19 cellular contexts compared by ENCODE assay signal in genomic region chr13:86974995-86975328, GRCh38.
DNase-seq lines count a peak whose midpoint lies in the region; ATAC-seq and TF ChIP-seq lines count a peak whose summit lies in the region.
"Had no signal": no experiment of that assay in that cellular context is flagged by ENCODE, and none has a peak within 500 bp of the region (broad histone marks: within the 10 kb centered on the region; RNA-seq: fewer than 3 reads in every experiment).

No MANE protein-coding gene starts in this region.

- H3K9me3 ChIP-seq in OCI-LY7 (ENCODE audit: low read length) (no peaks in the 10 kb centered on the region), endodermal cell (ENCODE audit: control insufficient read depth, low read length) (no peaks in the 10 kb centered on the region), transverse colon (no peaks in the 10 kb centered on the region), testis (no peaks in the 10 kb centered on the region), body of pancreas (no peaks in the 10 kb centered on the region)
- H3K9me3 ChIP-seq: SK-N-SH had no signal

- no peak overlapping the region for H2BK120ac ChIP-seq in mesendoderm (ENCODE audit: low read depth, low read length)

- no peaks in the 10 kb centered on the region for H3K9me2 ChIP-seq in OCI-LY7 (ENCODE audit: insufficient read depth, low read length)
- H3K9me2 ChIP-seq: SK-N-SH had no signal

- no peak overlapping the region for H3K4ac ChIP-seq in mesendoderm (ENCODE audit: low read depth, low read length)

- H4K5ac ChIP-seq in mesendoderm (ENCODE audit: low read length): no peak overlapping the region

- TF ChIP-seq EP300 in transverse colon (IDR thresholded peaks at IDR 0.05; ENCODE audit: low read depth): no peak

- no peak overlapping the region for H2AFZ ChIP-seq in OCI-LY7 (ENCODE audit: low read length)
- H2AFZ ChIP-seq: GM23248 had no signal

- ATAC-seq in body of pancreas: no peak
- ATAC-seq: activated CD4-positive, CD25-positive, alpha-beta regulatory T cell treated with anti-CD3 and anti-CD28 coated beads, Interleukin-2, amount 50 U/mL, for 24 hours had no signal

- no peak overlapping the region for H2AK5ac ChIP-seq in mesendoderm (ENCODE audit: low read length)

- no peaks in the 10 kb centered on the region for H3K9me3 Mint-ChIP-seq in endodermal cell
- H3K9me3 Mint-ChIP-seq: activated naive CD8-positive, alpha-beta T cell treated with anti-CD3 and anti-CD28 coated beads, Interleukin-2, amount 10 ng/mL, durations not matched to agents 7 days and 5 days had no signal

- H3K27me3 Mint-ChIP-seq in endodermal cell (ENCODE audit: insufficient read depth): no peaks in the 10 kb centered on the region
- H3K27me3 Mint-ChIP-seq: activated naive CD8-positive, alpha-beta T cell treated with anti-CD3 and anti-CD28 coated beads, Interleukin-2, amount 10 ng/mL, durations not matched to agents 7 days and 5 days had no signal

- CTCF ChIA-PET in OCI-LY7 (lab: Charles Lee; ENCODE audit: unreplicated experiment): no interaction called here

- no peaks in the 10 kb centered on the region for H3K36me3 Mint-ChIP-seq in endodermal cell (ENCODE audit: low read depth)
- H3K36me3 Mint-ChIP-seq: activated naive CD8-positive, alpha-beta T cell treated with anti-CD3 and anti-CD28 coated beads, Interleukin-2, amount 10 ng/mL, durations not matched to agents 7 days and 5 days had no signal

- H3K36me3 ChIP-seq in OCI-LY7 (ENCODE audit: insufficient read depth, low read length) (no peaks in the 10 kb centered on the region), endodermal cell (ENCODE audit: control insufficient read depth, insufficient read depth, low read length) (no peaks in the 10 kb centered on the region), mesendoderm (ENCODE audit: control insufficient read depth, insufficient read depth, low read length) (no peaks in the 10 kb centered on the region), transverse colon (no peaks in the 10 kb centered on the region), testis (ENCODE audit: low read depth, missing control alignments) (no peaks in the 10 kb centered on the region), body of pancreas (replicated peaks in 1 of 2; ENCODE audit: insufficient read depth in 1 of 2, low read depth in 2 of 2) (no peaks in the 10 kb centered on the region)

- in situ Hi-C loops in transverse colon (cut with MboI; ENCODE audit: low pct_ligation_motif_present in 1 of 4, low pct_unique_long_range_greater_than_20kb in 1 of 4, low sequenced_read_pairs in 3 of 4): no loop called here

- no TSS peak for BruUV-seq in OCI-LY7 (replicated peaks; lab: Mats Ljungman, UMichigan)

- no peak overlapping the region for H3K4me3 ChIP-seq in OCI-LY7 (ENCODE audit: low read depth, low read length, poor library complexity, severe bottlenecking)
- H3K4me3 ChIP-seq in endodermal cell (ENCODE audit: low read length): no peak overlapping the region
- H3K4me3 ChIP-seq in mesendoderm (ENCODE audit: low read length): no peak overlapping the region
- H3K4me3 ChIP-seq in transverse colon: no peak overlapping the region
- no peak overlapping the region for H3K4me3 ChIP-seq in testis
- H3K4me3 ChIP-seq in body of pancreas: no peak overlapping the region
- H3K4me3 ChIP-seq: GM23248 had no signal

- H3K79me2 ChIP-seq in OCI-LY7 (ENCODE audit: insufficient read depth, low read depth, low read length) (no peaks in the 10 kb centered on the region), mesendoderm (ENCODE audit: control insufficient read depth, insufficient read depth, low read length) (no peaks in the 10 kb centered on the region)

- H4K8ac ChIP-seq in mesendoderm (ENCODE audit: low read depth, low read length): no peak overlapping the region

- H3K18ac ChIP-seq in mesendoderm (ENCODE audit: low read length): no peak overlapping the region

- H3K9ac ChIP-seq in endodermal cell (ENCODE audit: extremely low read depth, low read length, poor library complexity, severe bottlenecking): no peak overlapping the region
- H3K9ac ChIP-seq in mesendoderm (ENCODE audit: low read length): no peak overlapping the region
- H3K9ac ChIP-seq: GM23248, SK-N-SH had no signal

- POLR2A ChIA-PET in OCI-LY7 (lab: Charles Lee): interaction anchor here (0.6 kb wide), 1 partner anchor 1661 kb away, joined by 6 read pairs; no protein-coding TSS in a partner anchor

- H3K27ac ChIP-seq in OCI-LY7 (ENCODE audit: low read depth, low read length, poor library complexity, severe bottlenecking) (no peak overlapping the region), endodermal cell (ENCODE audit: low read depth, low read length) (no peak overlapping the region), mesendoderm (ENCODE audit: low read depth, low read length) (no peak overlapping the region), transverse colon (no peak overlapping the region), testis (no peak overlapping the region), body of pancreas (no peak overlapping the region)
- H3K27ac ChIP-seq: epithelial cell of prostate, GM23248 had no signal

- no CpG with 5 or more reads among the region's 1 CpG for WGBS in endodermal cell (ENCODE audit: insufficient coverage in 1 of 2, insufficient read length in 1 of 2), 2 experiments
- WGBS in mesendoderm (ENCODE audit: extremely low coverage, insufficient coverage, low lambda C conversion rate): 100% methylated on average over 1 of the region's 1 CpG
- WGBS in transverse colon (ENCODE audit: low coverage in 1 of 2), 2 donors: 65 to 79% methylated on average over 1 of the region's 1 CpG
- WGBS in testis, 2 donors: 71 to 94% methylated on average over 1 of the region's 1 CpG
- WGBS in body of pancreas, 2 donors: 66 to 72% methylated on average over 1 of the region's 1 CpG

- H3K4me2 ChIP-seq in OCI-LY7 (ENCODE audit: low read length): no peak overlapping the region
- no peak overlapping the region for H3K4me2 ChIP-seq in mesendoderm (ENCODE audit: low read length)
- H3K4me2 ChIP-seq: SK-N-SH had no signal

- TF ChIP-seq POLR2A in transverse colon (IDR thresholded peaks at IDR 0.05) (no peak), testis (IDR thresholded peaks at IDR 0.05) (no peak), body of pancreas (IDR thresholded peaks at IDR 0.05) (no peak)

- H3K56ac ChIP-seq in mesendoderm (ENCODE audit: low read length): no peak overlapping the region

- intact Hi-C loops in OCI-LY7 (cut with micrococcal nuclease; ENCODE audit: unreplicated experiment) (no loop called here), transverse colon (cut with DNase I; ENCODE audit: low total_unique reads) (no loop called here), testis (cut with DNase I; ENCODE audit: low total_unique reads) (no loop called here), body of pancreas (cut with DNase I) (no loop called here)

- no peak overlapping the region for H3K4me3 Mint-ChIP-seq in endodermal cell
- H3K4me3 Mint-ChIP-seq: activated naive CD8-positive, alpha-beta T cell treated with anti-CD3 and anti-CD28 coated beads, Interleukin-2, amount 10 ng/mL, durations not matched to agents 7 days and 5 days had no signal

- peaks cover 17% of the 10 kb centered on the region for H3K4me1 Mint-ChIP-seq in endodermal cell
- H3K4me1 Mint-ChIP-seq: activated naive CD8-positive, alpha-beta T cell treated with anti-CD3 and anti-CD28 coated beads, Interleukin-2, amount 10 ng/mL, durations not matched to agents 7 days and 5 days had no signal

- H3K4me1 ChIP-seq in OCI-LY7 (ENCODE audit: insufficient read depth, low read length, poor library complexity, severe bottlenecking): no peaks in the 10 kb centered on the region
- no peaks in the 10 kb centered on the region for H3K4me1 ChIP-seq in endodermal cell (ENCODE audit: control insufficient read depth, insufficient read depth, low read length)
- H3K4me1 ChIP-seq in mesendoderm (ENCODE audit: control insufficient read depth, low read depth, low read length): peaks cover 2% of the 10 kb centered on the region
- no peaks in the 10 kb centered on the region for H3K4me1 ChIP-seq in transverse colon
- no peaks in the 10 kb centered on the region for H3K4me1 ChIP-seq in testis
- no peaks in the 10 kb centered on the region for H3K4me1 ChIP-seq in body of pancreas

- H4K20me1 ChIP-seq in OCI-LY7 (ENCODE audit: insufficient read depth, low read length): no peaks in the 10 kb centered on the region

- H3K23ac ChIP-seq in mesendoderm (ENCODE audit: low read length): no peak overlapping the region

- no peaks in the 10 kb centered on the region for H3K79me1 ChIP-seq in mesendoderm (ENCODE audit: low read length)

- H3K27me3 ChIP-seq in endodermal cell (ENCODE audit: control insufficient read depth, insufficient read depth, low read length, poor library complexity, severe bottlenecking): no peaks in the 10 kb centered on the region
- H3K27me3 ChIP-seq in mesendoderm (ENCODE audit: insufficient read depth, low read length, poor library complexity): no peaks in the 10 kb centered on the region
- no peaks in the 10 kb centered on the region for H3K27me3 ChIP-seq in transverse colon
- H3K27me3 ChIP-seq in testis: no peaks in the 10 kb centered on the region
- no peaks in the 10 kb centered on the region for H3K27me3 ChIP-seq in body of pancreas

- no peak overlapping the region for H2BK5ac ChIP-seq in mesendoderm (ENCODE audit: low read length)

- DNase-seq in ELR (ENCODE audit: low read depth) (peak; percentile 33), OCI-LY7 (ENCODE audit: low spot score) (no peak), endodermal cell (no peak), mesendoderm (peak; percentile 79), transverse colon (no peak), testis (no peak), body of pancreas (no peak)
- DNase-seq in stimulated activated naive CD4-positive, alpha-beta T cell treated with Interleukin-2 at 50 U/mL for 16 hours (lab: John Stamatoyannopoulos, UW): no peak
- DNase-seq: activated CD8-positive, alpha-beta memory T cell treated with anti-CD3 and anti-CD28 coated beads for 24 hours; activated naive CD8-positive, alpha-beta T cell treated with anti-CD3 and anti-CD28 coated beads, Interleukin-2, amount 10 ng/mL, durations not matched to agents 7 days and 5 days; GM23248; Kasumi-1; NCI-H1105 treated with DMSO at 0.1 percent for 48 hours; NCI-H748 treated with DMSO at 0.1 percent for 48 hours; nucleus accumbens; RPMI8226; SK-N-SH had no signal

- TF ChIP-seq CTCF in OCI-LY7 (conservative IDR thresholded peaks at IDR 0.05; ENCODE audit: low read length): 0 out of 2 replicates have a peak, but pooled peaks have one; percentile 18
- peak; percentile 65 for TF ChIP-seq CTCF in endodermal cell (conservative IDR thresholded peaks at IDR 0.05)
- TF ChIP-seq CTCF in transverse colon (IDR thresholded peaks at IDR 0.05): no peak
- TF ChIP-seq CTCF in testis (IDR thresholded peaks at IDR 0.05): no peak
- no peak for TF ChIP-seq CTCF in body of pancreas (IDR thresholded peaks at IDR 0.05)

- H2BK15ac ChIP-seq in mesendoderm (replicated peaks; ENCODE audit: low read depth): no peak overlapping the region

- H3K27ac Mint-ChIP-seq in endodermal cell: no peak overlapping the region
- H3K27ac Mint-ChIP-seq: activated naive CD8-positive, alpha-beta T cell treated with anti-CD3 and anti-CD28 coated beads, Interleukin-2, amount 10 ng/mL, durations not matched to agents 7 days and 5 days had no signal

Comparison
In these comparisons a context has a peak if more than half of its experiments do, and no peak if none do; other contexts are left out.
1. DNase-seq: peak in ELR (single experiment) and mesendoderm (single experiment); none in OCI-LY7 (single experiment), endodermal cell (single experiment), transverse colon (single experiment), stimulated activated naive CD4-positive, alpha-beta T cell treated with Interleukin-2 at 50 U/mL for 16 hours (single experiment), testis (single experiment) and body of pancreas (0 of 4).
2. CTCF ChIP-seq: peak in OCI-LY7 (single experiment) and endodermal cell (single experiment); none in transverse colon (0 of 5), testis (0 of 3) and body of pancreas (0 of 7).